In genomic region chr2:72233211-72233610, GRCh38 we compare ENCODE assay signal across 20 cellular contexts.
DNase-seq lines count a peak whose midpoint lies in the region; ATAC-seq and TF ChIP-seq lines count a peak whose summit lies in the region.
"Had no signal": no experiment of that assay in that cellular context is flagged by ENCODE, and none has a peak within 500 bp of the region (broad histone marks: within the 10 kb centered on the region; RNA-seq: fewer than 3 reads in every experiment).

No MANE protein-coding gene starts in this region.

- ATAC-seq in GM23338, result peak; percentile 78
- no peak for ATAC-seq in naive thymus-derived CD4-positive, alpha-beta T cell
- ATAC-seq: CD8-positive, alpha-beta T cell; GM12878; HCT116 had no signal

- H3K9ac ChIP-seq in H9 (ENCODE audit: extremely low read depth, insufficient read length, low read length) (no peak overlapping the region), endodermal cell (ENCODE audit: extremely low read depth, low read length, poor library complexity, severe bottlenecking) (no peak overlapping the region)
- H3K9ac ChIP-seq: BLaER1 had no signal

- no peaks in the 10 kb centered on the region for H3K9me3 Mint-ChIP-seq in GM23338
- no peaks in the 10 kb centered on the region for H3K9me3 Mint-ChIP-seq in H9
- no peaks in the 10 kb centered on the region for H3K9me3 Mint-ChIP-seq in endodermal cell
- no peaks in the 10 kb centered on the region for H3K9me3 Mint-ChIP-seq in neural crest cell
- peaks cover 0 to 10% (median 5%) of the 10 kb centered on the region in 11 donors for H3K9me3 Mint-ChIP-seq in naive thymus-derived CD4-positive, alpha-beta T cell

- no peaks in the 10 kb centered on the region for H3K79me2 ChIP-seq in GM23338 (replicated peaks; ENCODE audit: insufficient read depth)
- H3K79me2 ChIP-seq in H9 (ENCODE audit: insufficient read depth, low read length), result no peaks in the 10 kb centered on the region

- H4K20me1 ChIP-seq in GM23338 (replicated peaks; ENCODE audit: insufficient read depth), result no peaks in the 10 kb centered on the region
- no peaks in the 10 kb centered on the region for H4K20me1 ChIP-seq in H9 (ENCODE audit: control insufficient read depth, insufficient read depth, insufficient read length)
- H4K20me1 ChIP-seq: BLaER1 had no signal

- H3K4me1 ChIP-seq in GM23338 (ENCODE audit: insufficient read depth) (peaks cover 23% of the 10 kb centered on the region), H9 (ENCODE audit: insufficient read depth, low read length) (peaks cover 2% of the 10 kb centered on the region; the same call in 1 of the 2 replicates), endodermal cell (ENCODE audit: control insufficient read depth, insufficient read depth, low read length) (no peaks in the 10 kb centered on the region)
- no peaks in the 10 kb centered on the region for H3K4me1 ChIP-seq in naive thymus-derived CD4-positive, alpha-beta T cell (ENCODE audit: control insufficient read depth in 2 of 2, insufficient read depth in 2 of 2, low read length in 2 of 2)
- H3K4me1 ChIP-seq: BLaER1, Caco-2 had no signal

- DNase-seq in GM23338 (ENCODE audit: low spot score) (peak; percentile 16), H9 (peak; percentile 30), endodermal cell (peak; percentile 74), neural crest cell (ENCODE audit: low read depth, low spot score) (no peak), GM20000 (ENCODE audit: low spot score) (no peak)
- DNase-seq in naive thymus-derived CD4-positive, alpha-beta T cell, result no peak
- DNase-seq: Caco-2; CD4-positive, CD25-positive, alpha-beta regulatory T cell; CD8-positive, alpha-beta T cell; DMS 273 treated with DMSO at 0.1 percent for 48 hours; DMS79; EL; GDM1; GOT3; H7 had no signal

- TF ChIP-seq CTCF in GM23338 (conservative IDR thresholded peaks at IDR 0.05; ENCODE audit: low read depth in 2 of 2) (no peak), H9 (conservative IDR thresholded peaks at IDR 0.05) (no peak), endodermal cell (conservative IDR thresholded peaks at IDR 0.05) (no peak), neural crest cell (conservative IDR thresholded peaks at IDR 0.05) (no peak), GM20000 (IDR thresholded peaks at IDR 0.05; ENCODE audit: extremely low read depth, missing control alignments) (no peak)

- no peak overlapping the region for H3K4me2 ChIP-seq in GM23338
- no peak overlapping the region for H3K4me2 ChIP-seq in H9 (ENCODE audit: insufficient read depth, insufficient read length, low read length)
- H3K4me2 ChIP-seq: BLaER1 had no signal

- no peak overlapping the region for H4K91ac ChIP-seq in H9 (ENCODE audit: insufficient read length, low read depth, low read length)

- H3K27me3 ChIP-seq in GM23338 (ENCODE audit: insufficient read depth) (no peaks in the 10 kb centered on the region), H9 (ENCODE audit: insufficient read depth, low read length) (no peaks in the 10 kb centered on the region), endodermal cell (ENCODE audit: control insufficient read depth, insufficient read depth, low read length, poor library complexity, severe bottlenecking) (no peaks in the 10 kb centered on the region)
- H3K27me3 ChIP-seq in naive thymus-derived CD4-positive, alpha-beta T cell (ENCODE audit: control insufficient read depth in 2 of 2, insufficient read depth in 2 of 2, low read length in 2 of 2), result no peaks in the 10 kb centered on the region
- H3K27me3 ChIP-seq: BLaER1 had no signal

- WGBS in H9 (ENCODE audit: extremely low coverage, insufficient read length, low lambda C conversion rate), result no CpG with 5 or more reads among the region's 2 CpGs
- WGBS in endodermal cell (ENCODE audit: insufficient coverage in 1 of 2, insufficient read length in 1 of 2), 2 experiments, result 77 to 83% methylated on average over 2 of the region's 2 CpGs

- H3K14ac ChIP-seq in H9 (ENCODE audit: insufficient read depth, low read length), result 0 out of 2 replicates have a peak overlapping the region, but pooled peaks have one; percentile 1

- no peaks in the 10 kb centered on the region for H3K36me3 ChIP-seq in GM23338 (ENCODE audit: insufficient read depth)
- no peaks in the 10 kb centered on the region for H3K36me3 ChIP-seq in endodermal cell (ENCODE audit: control insufficient read depth, insufficient read depth, low read length)
- no peaks in the 10 kb centered on the region for H3K36me3 ChIP-seq in naive thymus-derived CD4-positive, alpha-beta T cell (ENCODE audit: control insufficient read depth in 2 of 3, insufficient read depth in 3 of 3, low read length in 3 of 3)
- H3K36me3 ChIP-seq: BLaER1 had no signal

- no peaks in the 10 kb centered on the region for H3K9me2 ChIP-seq in GM23338 (ENCODE audit: insufficient read depth)

- H3K56ac ChIP-seq in H9 (ENCODE audit: insufficient read length, low read depth, low read length), result no peak overlapping the region

- H3K4me3 Mint-ChIP-seq in GM23338 (no peak overlapping the region), H9 (no peak overlapping the region; a peak in 1 of 5 replicates), endodermal cell (no peak overlapping the region), neural crest cell (no peak overlapping the region)
- no peak overlapping the region for H3K4me3 Mint-ChIP-seq in naive thymus-derived CD4-positive, alpha-beta T cell
- H3K4me3 Mint-ChIP-seq: B cell; CD4-positive, CD25-positive, alpha-beta regulatory T cell; CD8-positive, alpha-beta T cell had no signal

- H2BK120ac ChIP-seq in H9 (ENCODE audit: low read depth, low read length, poor library complexity, severe bottlenecking), result no peak overlapping the region

- no peak overlapping the region for H3K18ac ChIP-seq in H9 (ENCODE audit: insufficient read length, low read depth, low read length)

- no peak overlapping the region for H3K27ac Mint-ChIP-seq in GM23338
- peak overlapping the region in 2 of 3 experiments; percentile 40 to 46; a peak in 2 of 7 replicates for H3K27ac Mint-ChIP-seq in H9
- H3K27ac Mint-ChIP-seq in endodermal cell, result peak overlapping the region; percentile 49
- H3K27ac Mint-ChIP-seq in neural crest cell (ENCODE audit: unreplicated experiment), result peak overlapping the region; percentile 35
- no peak overlapping the region for H3K27ac Mint-ChIP-seq in naive thymus-derived CD4-positive, alpha-beta T cell
- H3K27ac Mint-ChIP-seq: B cell; CD4-positive, CD25-positive, alpha-beta regulatory T cell; CD8-positive, alpha-beta T cell had no signal

- H2AK5ac ChIP-seq in H9 (ENCODE audit: insufficient read length, low read length), result no peak overlapping the region

- intact Hi-C loops in naive thymus-derived CD4-positive, alpha-beta T cell (cut with micrococcal nuclease), result no loop called here

- H2BK20ac ChIP-seq in H9 (ENCODE audit: low read depth, low read length, poor library complexity, severe bottlenecking), result no peak overlapping the region

- H3K4me1 Mint-ChIP-seq in GM23338 (peaks cover 41% of the 10 kb centered on the region), H9 (peaks cover 31 to 33% of the 10 kb centered on the region in 2 experiments), endodermal cell (peaks cover 14% of the 10 kb centered on the region), neural crest cell (no peaks in the 10 kb centered on the region)
- H3K4me1 Mint-ChIP-seq in naive thymus-derived CD4-positive, alpha-beta T cell, result no peaks in the 10 kb centered on the region
- H3K4me1 Mint-ChIP-seq: CD4-positive, CD25-positive, alpha-beta regulatory T cell had no signal

- no peak overlapping the region for H2BK15ac ChIP-seq in H9 (ENCODE audit: low read depth, low read length)

- no peaks in the 10 kb centered on the region for H3K9me3 ChIP-seq in H9 (ENCODE audit: control insufficient read depth, low read depth, low read length)
- H3K9me3 ChIP-seq in endodermal cell (ENCODE audit: control insufficient read depth, low read length), result no peaks in the 10 kb centered on the region
- H3K9me3 ChIP-seq in naive thymus-derived CD4-positive, alpha-beta T cell (ENCODE audit: control insufficient read depth in 2 of 3, low read length in 3 of 3), result no peaks in the 10 kb centered on the region
- H3K9me3 ChIP-seq: BLaER1, Caco-2 had no signal

- no peak overlapping the region for H3K27ac ChIP-seq in GM23338 (ENCODE audit: low read depth)
- H3K27ac ChIP-seq in H9 (ENCODE audit: insufficient read length, low read depth, low read length), result no peak overlapping the region
- H3K27ac ChIP-seq in endodermal cell (ENCODE audit: low read depth, low read length), result no peak overlapping the region
- no peak overlapping the region for H3K27ac ChIP-seq in naive thymus-derived CD4-positive, alpha-beta T cell (ENCODE audit: low read depth, low read length)
- H3K27ac ChIP-seq: BLaER1, C4-2B had no signal

- H3K79me1 ChIP-seq in H9 (ENCODE audit: insufficient read depth, low read depth, low read length, poor library complexity, severe bottlenecking), result no peaks in the 10 kb centered on the region

- no peak overlapping the region for H4K8ac ChIP-seq in H9 (replicated peaks; ENCODE audit: insufficient read length, low read depth, low read length)

- no peaks in the 10 kb centered on the region for H3K27me3 Mint-ChIP-seq in GM23338 (ENCODE audit: insufficient read depth, low read depth, poor library complexity)
- no peaks in the 10 kb centered on the region for H3K27me3 Mint-ChIP-seq in H9 (ENCODE audit: low read depth)
- H3K27me3 Mint-ChIP-seq in endodermal cell (ENCODE audit: insufficient read depth), result no peaks in the 10 kb centered on the region
- no peaks in the 10 kb centered on the region for H3K27me3 Mint-ChIP-seq in neural crest cell (ENCODE audit: low read depth)
- no peaks in the 10 kb centered on the region for H3K27me3 Mint-ChIP-seq in naive thymus-derived CD4-positive, alpha-beta T cell
- H3K27me3 Mint-ChIP-seq: B cell; CD4-positive, CD25-positive, alpha-beta regulatory T cell had no signal

- H3T11ph ChIP-seq in H9 (ENCODE audit: low read length), result no peak overlapping the region

- H2AFZ ChIP-seq in GM23338 (no peak overlapping the region), H9 (ENCODE audit: low read length) (no peak overlapping the region)

- no peaks in the 10 kb centered on the region for H3F3A ChIP-seq in GM23338 (replicated peaks; ENCODE audit: low read depth)

- H3K4me3 ChIP-seq in GM23338 (no peak overlapping the region), endodermal cell (ENCODE audit: low read length) (no peak overlapping the region)
- H3K4me3 ChIP-seq in naive thymus-derived CD4-positive, alpha-beta T cell (ENCODE audit: low read length), result no peak overlapping the region
- H3K4me3 ChIP-seq: BLaER1, GM12878 had no signal

- H3K36me3 Mint-ChIP-seq in GM23338 (ENCODE audit: low read depth) (no peaks in the 10 kb centered on the region), H9 (ENCODE audit: insufficient read depth in 1 of 3, low read depth in 3 of 3) (no peaks in the 10 kb centered on the region), endodermal cell (ENCODE audit: low read depth) (no peaks in the 10 kb centered on the region), neural crest cell (ENCODE audit: low read depth) (no peaks in the 10 kb centered on the region)
- H3K36me3 Mint-ChIP-seq in naive thymus-derived CD4-positive, alpha-beta T cell, result peaks cover 0 to 21% (median 9%) of the 10 kb centered on the region in 5 donors

- H2BK12ac ChIP-seq in H9 (ENCODE audit: insufficient read length, low read depth, low read length), result no peak overlapping the region

- CTCF ChIA-PET in naive thymus-derived CD4-positive, alpha-beta T cell (lab: Charles Lee), result no interaction called here

- no peak overlapping the region for H4K5ac ChIP-seq in H9 (ENCODE audit: insufficient read length, low read depth, low read length)

- H3K23ac ChIP-seq in H9 (ENCODE audit: insufficient read length, low read depth, low read length), result no peak overlapping the region

- H3K4ac ChIP-seq in H9 (ENCODE audit: low read depth, low read length), result no peak overlapping the region

- no peaks in the 10 kb centered on the region for H3K23me2 ChIP-seq in H9 (ENCODE audit: insufficient read length, low read depth, low read length, poor library complexity, severe bottlenecking)

- POLR2A ChIA-PET in naive thymus-derived CD4-positive, alpha-beta T cell (lab: Charles Lee), result no interaction called here

- no peak overlapping the region for H2BK5ac ChIP-seq in H9 (ENCODE audit: insufficient read length, low read length)

Comparison
In these comparisons a context has a peak if more than half of its experiments do, and no peak if none do; other contexts are left out.
1. DNase-seq: peak in GM23338 (single experiment), H9 (single experiment) and endodermal cell (single experiment); none in neural crest cell (single experiment), GM20000 (single experiment) and naive thymus-derived CD4-positive, alpha-beta T cell (0 of 9).
2. H3K27ac Mint-ChIP-seq: peak in H9 (2 of 3), endodermal cell (single experiment) and neural crest cell (single experiment); none in GM23338 (single experiment) and naive thymus-derived CD4-positive, alpha-beta T cell (0 of 9).